ENCODE assay signal across 17 cellular contexts in genomic region chr9:92426501-92426900, GRCh38. TPM values are rescaled to one million over a fixed set of nuclear protein-coding genes. Genes with fewer than 3 reads are reported as not detected.
DNase-seq lines count a peak whose midpoint lies in the region; ATAC-seq and TF ChIP-seq lines count a peak whose summit lies in the region.
"Had no signal": no experiment of that assay in that cellular context is flagged by ENCODE, and none has a peak within 500 bp of the region (broad histone marks: within the 10 kb centered on the region; RNA-seq: fewer than 3 reads in every experiment).

No MANE protein-coding gene starts in this region.

- peaks cover 8% of the 10 kb centered on the region for H3K4me1 ChIP-seq in hepatocyte (ENCODE audit: insufficient read depth)
- H3K4me1 ChIP-seq: neural progenitor cell had no signal

- H4K20me1 ChIP-seq in hepatocyte (ENCODE audit: insufficient read depth, poor library complexity, severe bottlenecking) = no peaks in the 10 kb centered on the region

- H3K9me2 ChIP-seq in hepatocyte (replicated peaks; ENCODE audit: insufficient read depth) = no peaks in the 10 kb centered on the region

- H3K4me3 ChIP-seq in hepatocyte = no peak overlapping the region
- H3K4me3 ChIP-seq: neural progenitor cell had no signal

- no peak for TF ChIP-seq CTCF in hepatocyte (IDR thresholded peaks at IDR 0.05; ENCODE audit: poor library complexity)

- no peaks in the 10 kb centered on the region for H3K79me2 ChIP-seq in hepatocyte

- WGBS in hepatocyte (ENCODE audit: low lambda C conversion rate, missing lambda C conversion rate) = 54% methylated on average over 5 of the region's 5 CpGs

- H3K9me3 ChIP-seq in hepatocyte (ENCODE audit: low read depth) = no peaks in the 10 kb centered on the region

- peak overlapping the region; percentile 3 for H3K4me2 ChIP-seq in hepatocyte
- H3K4me2 ChIP-seq: neural progenitor cell had no signal

- H2AFZ ChIP-seq in hepatocyte = no peak overlapping the region
- H2AFZ ChIP-seq: neural progenitor cell had no signal

- ATAC-seq in GM19395 (IDR thresholded peaks at IDR 0.05; ENCODE audit: unreplicated experiment) = no peak
- ATAC-seq in GM19452 (IDR thresholded peaks at IDR 0.05; ENCODE audit: unreplicated experiment) = no peak

- peak; percentile 67 for DNase-seq in DMS 273 (lab: John Stamatoyannopoulos, UW; ENCODE audit: unreplicated experiment)
- DNase-seq in NCI-H1436 treated with DMSO at 0.1 percent for 48 hours (lab: John Stamatoyannopoulos, UW) = peak; percentile 97
- DNase-seq in NCI-H82 (lab: John Stamatoyannopoulos, UW) = peak; percentile 75
- no peak for DNase-seq in hepatocyte (ENCODE audit: low spot score)
- DNase-seq in NCI-H128 (lab: John Stamatoyannopoulos, UW; ENCODE audit: unreplicated experiment) = no peak
- DNase-seq in RKO (ENCODE audit: low spot score) = no peak
- DNase-seq: activated CD4-positive, alpha-beta memory T cell treated with anti-CD3 and anti-CD28 coated beads, Interleukin-2, amount 10 ng/mL, durations not matched to agents 7 days and 5 days; amygdala; mesendoderm; MV-4-11 had no signal

- peak overlapping the region; percentile 65 for H3K27ac ChIP-seq in hepatocyte
- H3K27ac ChIP-seq: neural progenitor cell had no signal

- no peaks in the 10 kb centered on the region for H3K36me3 ChIP-seq in hepatocyte (replicated peaks; ENCODE audit: insufficient read depth, low read depth)
- H3K36me3 ChIP-seq: neural progenitor cell had no signal

- H3K27me3 ChIP-seq in hepatocyte = no peaks in the 10 kb centered on the region
- H3K27me3 ChIP-seq: neural progenitor cell had no signal

RNA-seq across cellular contexts. Expression of gene OMD, which starts 2.2 kb away (rescaled TPM):
- 0.17 and 0.28 TPM in 2 replicates for total RNA-seq in hepatocyte
- 0.18 and 0.47 TPM in 2 replicates for polyA plus RNA-seq in hepatocyte
- total RNA-seq: activated CD4-positive, alpha-beta memory T cell treated with anti-CD3 and anti-CD28 coated beads, Interleukin-2, amount 10 ng/mL, durations not matched to agents 7 days and 5 days; activated T-helper 1 cell treated with anti-CD3 and anti-CD28 coated beads, Interleukin-12 subunit alpha, Interleukin-12 subunit beta, Interleukin-2, Interleukin-4 antibody, amounts not matched to agents 30 ng/mL and 10 ng/mL and 1 ng/mL, durations not matched to agents 14 hours and 24 hours and 36 hours; endothelial cell of umbilical vein; glomerular endothelial cell had no signal
- polyA plus RNA-seq: endothelial cell of umbilical vein had no signal

RNA-seq across cellular contexts. Expression of gene OGN, which starts 22.1 kb away (rescaled TPM):
- 43.5 and 56.6 TPM in 2 replicates for total RNA-seq in hepatocyte
- polyA plus RNA-seq in hepatocyte = 12.6 and 16.7 TPM in 2 replicates
- total RNA-seq: activated CD4-positive, alpha-beta memory T cell treated with anti-CD3 and anti-CD28 coated beads, Interleukin-2, amount 10 ng/mL, durations not matched to agents 7 days and 5 days; activated T-helper 1 cell treated with anti-CD3 and anti-CD28 coated beads, Interleukin-12 subunit alpha, Interleukin-12 subunit beta, Interleukin-2, Interleukin-4 antibody, amounts not matched to agents 30 ng/mL and 10 ng/mL and 1 ng/mL, durations not matched to agents 14 hours and 24 hours and 36 hours; endothelial cell of umbilical vein; glomerular endothelial cell; H4 had no signal
- polyA plus RNA-seq: endothelial cell of umbilical vein had no signal

RNA-seq across cellular contexts. Expression of gene ASPN, which starts 55.8 kb away (rescaled TPM):
- 33.6 and 35.3 TPM in 2 replicates for total RNA-seq in hepatocyte
- 12.5 and 14.0 TPM in 2 replicates for polyA plus RNA-seq in hepatocyte
- total RNA-seq: activated CD4-positive, alpha-beta memory T cell treated with anti-CD3 and anti-CD28 coated beads, Interleukin-2, amount 10 ng/mL, durations not matched to agents 7 days and 5 days; activated T-helper 1 cell treated with anti-CD3 and anti-CD28 coated beads, Interleukin-12 subunit alpha, Interleukin-12 subunit beta, Interleukin-2, Interleukin-4 antibody, amounts not matched to agents 30 ng/mL and 10 ng/mL and 1 ng/mL, durations not matched to agents 14 hours and 24 hours and 36 hours; endothelial cell of umbilical vein; glomerular endothelial cell; H4 had no signal
- polyA plus RNA-seq: endothelial cell of umbilical vein had no signal

Comparison
In these comparisons a context has a peak if more than half of its experiments do, and no peak if none do; other contexts are left out.
1. DNase-seq: peak in DMS 273 (single experiment), NCI-H1436 treated with DMSO at 0.1 percent for 48 hours (single experiment) and NCI-H82 (single experiment); none in hepatocyte (single experiment), NCI-H128 (single experiment) and RKO (single experiment).